15 cellular contexts compared by ENCODE assay signal in the genomic region with DNA sequence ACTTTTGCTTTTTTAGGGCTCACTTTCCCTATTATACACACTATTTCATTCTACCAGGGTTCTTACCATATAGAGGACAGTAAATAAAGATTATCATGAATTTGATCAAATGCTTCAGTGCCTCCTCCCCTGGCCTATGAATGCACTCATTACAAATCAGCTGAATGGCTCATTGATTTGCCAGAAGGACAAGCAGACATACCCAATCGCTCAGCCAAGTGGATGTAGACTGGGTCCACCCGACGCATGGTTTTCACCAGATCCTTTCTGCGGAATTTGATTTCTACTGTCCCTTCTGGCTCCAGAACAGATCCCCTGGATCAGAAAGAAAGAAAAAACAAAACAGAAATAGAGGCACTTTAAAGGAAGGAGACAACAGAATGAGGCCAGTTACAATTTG.
DNase-seq lines count a peak whose midpoint lies in the region; TF ChIP-seq lines count a peak whose summit lies in the region.
"Had no signal": no experiment of that assay in that cellular context is flagged by ENCODE, and none has a peak within 500 bp of the region (broad histone marks: within the 10 kb centered on the region; RNA-seq: fewer than 3 reads in every experiment).

No MANE protein-coding gene starts in this region.

- POLR2A ChIA-PET in HEK293 (lab: Yijun Ruan, JAX): interaction anchor here (1.0 kb wide), 1 partner anchor 12 kb away, joined by 3 read pairs; no protein-coding TSS in a partner anchor
- POLR2A ChIA-PET in activated CD4-positive, alpha-beta memory T cell treated with anti-CD3 and anti-CD28 coated beads, Interleukin-2, amount 10 ng/mL, durations not matched to agents 7 days and 5 days (lab: Charles Lee): no interaction called here

- no peaks in the 10 kb centered on the region for H3K9me3 ChIP-seq in HEK293 (ENCODE audit: control insufficient read depth, insufficient read depth, low read depth, low read length)

- no peaks in the 10 kb centered on the region for H3K9me3 Mint-ChIP-seq in activated CD4-positive, alpha-beta memory T cell treated with anti-CD3 and anti-CD28 coated beads, Interleukin-2, amount 10 ng/mL, durations not matched to agents 7 days and 5 days
- H3K9me3 Mint-ChIP-seq: CD4-positive, alpha-beta memory T cell had no signal

- in situ Hi-C loops in GM13977 (cut with MboI; ENCODE audit: low pct_unique_long_range_greater_than_20kb, low sequenced_read_pairs, unreplicated experiment): no loop called here

- H3K27me3 Mint-ChIP-seq in activated CD4-positive, alpha-beta memory T cell treated with anti-CD3 and anti-CD28 coated beads, Interleukin-2, amount 10 ng/mL, durations not matched to agents 7 days and 5 days: no peaks in the 10 kb centered on the region
- H3K27me3 Mint-ChIP-seq: B cell; CD4-positive, alpha-beta memory T cell had no signal

- H3K4me1 ChIP-seq in HEK293 (ENCODE audit: control insufficient read depth, insufficient read depth, low read length): peaks cover 5% of the 10 kb centered on the region

- peaks cover 10% of the 10 kb centered on the region for H3K36me3 Mint-ChIP-seq in activated CD4-positive, alpha-beta memory T cell treated with anti-CD3 and anti-CD28 coated beads, Interleukin-2, amount 10 ng/mL, durations not matched to agents 7 days and 5 days (ENCODE audit: low read depth)

- peak; percentile 60 for DNase-seq in midbrain (lab: John Stamatoyannopoulos, UW)
- DNase-seq in retina: peak; percentile 51
- DNase-seq in GM13977 (ENCODE audit: low spot score): no peak
- DNase-seq in foreskin melanocyte: no peak
- no peak for DNase-seq in activated CD4-positive, alpha-beta memory T cell treated with anti-CD3 and anti-CD28 coated beads, Interleukin-2, amount 10 ng/mL, durations not matched to agents 7 days and 5 days
- DNase-seq: CD4-positive, alpha-beta memory T cell; DND-41; GDM1; GM23248; NCI-H1092; NCI-H2227 treated with DMSO at 0.1 percent for 48 hours had no signal

- no peaks in the 10 kb centered on the region for H3K4me1 Mint-ChIP-seq in activated CD4-positive, alpha-beta memory T cell treated with anti-CD3 and anti-CD28 coated beads, Interleukin-2, amount 10 ng/mL, durations not matched to agents 7 days and 5 days
- H3K4me1 Mint-ChIP-seq: B cell; CD4-positive, alpha-beta memory T cell had no signal

- no peak overlapping the region for H3K27ac Mint-ChIP-seq in activated CD4-positive, alpha-beta memory T cell treated with anti-CD3 and anti-CD28 coated beads, Interleukin-2, amount 10 ng/mL, durations not matched to agents 7 days and 5 days
- H3K27ac Mint-ChIP-seq: B cell; CD4-positive, alpha-beta memory T cell had no signal

- H3K27ac ChIP-seq in HEK293 (ENCODE audit: extremely low read depth, low read depth, low read length) (no peak overlapping the region), cingulate gyrus (ENCODE audit: low read depth, low read length) (peak overlapping the region; percentile 81)
- H3K27ac ChIP-seq: GM23248 had no signal

- CTCF ChIA-PET in HEK293 (lab: Yijun Ruan, JAX): no interaction called here
- CTCF ChIA-PET in activated CD4-positive, alpha-beta memory T cell treated with anti-CD3 and anti-CD28 coated beads, Interleukin-2, amount 10 ng/mL, durations not matched to agents 7 days and 5 days (lab: Charles Lee): no interaction called here

- no peak overlapping the region for H3K4me3 ChIP-seq in HEK293 (ENCODE audit: low read depth, low read length)
- H3K4me3 ChIP-seq: GM23248, K562 had no signal

- H3K4me3 Mint-ChIP-seq in activated CD4-positive, alpha-beta memory T cell treated with anti-CD3 and anti-CD28 coated beads, Interleukin-2, amount 10 ng/mL, durations not matched to agents 7 days and 5 days: no peak overlapping the region
- H3K4me3 Mint-ChIP-seq: B cell; CD4-positive, alpha-beta memory T cell had no signal

- TF ChIP-seq CTCF in HEK293 (tag by site-specific recombination; IDR thresholded peaks at IDR 0.05) (no peak), GM13977 (IDR thresholded peaks at IDR 0.05; ENCODE audit: extremely low read depth, insufficient read depth, missing control alignments) (no peak)

- H3K36me3 ChIP-seq in HEK293 (ENCODE audit: control insufficient read depth in 2 of 2, insufficient read depth in 1 of 2, low read length in 2 of 2): peaks cover 11 to 24% of the 10 kb centered on the region in 2 experiments; a peak in 2 of 3 replicates

TF ChIP-seq in HEK293, 187 proteins besides CTCF, POLR2A, EP300 and RAD21:
- TF ChIP-seq ZBTB17 (tag by site-specific recombination; IDR thresholded peaks at IDR 0.05) (peak; percentile 89), ZNF529 (tag by site-specific recombination; IDR thresholded peaks at IDR 0.05; ENCODE audit: insufficient replicate concordance) (no peak)

Comparison
In these comparisons a context has a peak if more than half of its experiments do, and no peak if none do; other contexts are left out.
1. DNase-seq: peak in midbrain (single experiment) and retina (single experiment); none in GM13977 (single experiment), foreskin melanocyte (single experiment) and activated CD4-positive, alpha-beta memory T cell treated with anti-CD3 and anti-CD28 coated beads, Interleukin-2, amount 10 ng/mL, durations not matched to agents 7 days and 5 days (single experiment).